ENCODE assay signal across 8 cellular contexts in the genomic region with DNA sequence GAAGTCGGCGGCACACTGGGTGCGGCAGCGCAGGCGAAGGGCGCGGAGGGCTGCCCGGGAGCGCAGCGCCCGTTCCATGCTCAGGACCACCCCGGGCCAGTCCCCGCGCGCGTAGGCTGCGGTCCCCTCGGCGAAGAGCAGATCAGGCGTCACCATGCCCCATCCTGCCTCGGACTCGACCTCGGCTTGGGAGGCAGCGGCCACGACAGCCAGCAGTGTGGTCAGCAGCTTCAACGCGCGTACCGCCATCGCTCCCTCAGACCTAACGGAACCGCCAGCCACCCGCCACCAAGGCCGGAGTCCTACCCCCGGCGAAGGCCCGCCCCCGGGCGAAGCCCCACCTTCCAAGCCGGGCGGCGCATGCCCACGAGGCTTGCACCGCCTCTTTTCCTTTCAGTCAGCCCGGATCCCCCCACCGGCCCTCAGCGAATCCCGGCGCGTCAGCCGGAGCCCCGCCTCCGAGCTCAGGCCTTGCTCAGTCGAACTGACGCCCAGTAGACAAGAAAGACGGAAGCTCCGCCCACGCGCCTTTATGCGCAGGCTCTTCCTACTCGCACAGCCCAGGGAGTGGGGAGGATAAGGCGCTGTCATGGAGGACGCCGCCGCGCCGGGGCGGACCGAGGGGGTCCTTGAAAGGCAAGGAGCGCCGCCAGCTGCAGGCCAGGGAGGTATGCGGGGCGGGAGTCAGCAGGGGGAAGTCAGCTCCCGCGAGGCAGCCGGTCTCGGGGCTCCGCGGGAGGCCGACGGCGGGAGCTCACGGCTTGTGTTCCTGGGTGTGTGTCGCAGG. TPM values are rescaled to one million over a fixed set of nuclear protein-coding genes. Genes with fewer than 3 reads are reported as not detected.
A peak's percentile ranks its signal among the peaks of the same experiment; 100 is the strongest.
DNase-seq lines count a peak whose midpoint lies in the region; ATAC-seq and TF ChIP-seq lines count a peak whose summit lies in the region.

TSS of gene C1orf50 (plus strand) at position 527 of the 787 bp plus-strand sequence. CDS start at position 590, 63 bp downstream.
A gene with protein sequence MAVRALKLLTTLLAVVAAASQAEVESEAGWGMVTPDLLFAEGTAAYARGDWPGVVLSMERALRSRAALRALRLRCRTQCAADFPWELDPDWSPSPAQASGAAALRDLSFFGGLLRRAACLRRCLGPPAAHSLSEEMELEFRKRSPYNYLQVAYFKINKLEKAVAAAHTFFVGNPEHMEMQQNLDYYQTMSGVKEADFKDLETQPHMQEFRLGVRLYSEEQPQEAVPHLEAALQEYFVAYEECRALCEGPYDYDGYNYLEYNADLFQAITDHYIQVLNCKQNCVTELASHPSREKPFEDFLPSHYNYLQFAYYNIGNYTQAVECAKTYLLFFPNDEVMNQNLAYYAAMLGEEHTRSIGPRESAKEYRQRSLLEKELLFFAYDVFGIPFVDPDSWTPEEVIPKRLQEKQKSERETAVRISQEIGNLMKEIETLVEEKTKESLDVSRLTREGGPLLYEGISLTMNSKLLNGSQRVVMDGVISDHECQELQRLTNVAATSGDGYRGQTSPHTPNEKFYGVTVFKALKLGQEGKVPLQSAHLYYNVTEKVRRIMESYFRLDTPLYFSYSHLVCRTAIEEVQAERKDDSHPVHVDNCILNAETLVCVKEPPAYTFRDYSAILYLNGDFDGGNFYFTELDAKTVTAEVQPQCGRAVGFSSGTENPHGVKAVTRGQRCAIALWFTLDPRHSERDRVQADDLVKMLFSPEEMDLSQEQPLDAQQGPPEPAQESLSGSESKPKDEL (minus strand): TSS at position 306 of the 787 bp plus-strand sequence. CDS start 57 bp downstream, at position 249.

- H3K9me3 Mint-ChIP-seq in activated T-helper 17 cell treated with anti-CD3 and anti-CD28 coated beads, Interleukin-2, amount 50 U/mL, for 72 hours = no peaks in the 10 kb centered on the region
- no peaks in the 10 kb centered on the region for H3K9me3 Mint-ChIP-seq in naive thymus-derived CD4-positive, alpha-beta T cell
- no peaks in the 10 kb centered on the region for H3K9me3 Mint-ChIP-seq in stimulated activated memory B cell treated with anti-CD40 and anti-IgM and Interleukin-4, amounts not matched to agents 10 μg/mL and 1 μg/mL and 100 μg/mL, for 72 hours

- H3K4me3 ChIP-seq in fibroblast of lung (replicated peaks in 1 of 4; ENCODE audit: control extremely low read depth in 1 of 4, insufficient read depth in 1 of 4, low read depth in 3 of 4, low read length in 4 of 4) = peak within 1 kb of the TSS; percentile 63 to 98 (median 97)
- H3K4me3 ChIP-seq in naive thymus-derived CD4-positive, alpha-beta T cell (ENCODE audit: low read length) = peak within 1 kb of the TSS; percentile 91

- H4K20me1 ChIP-seq in fibroblast of lung (ENCODE audit: control insufficient read depth, extremely low read depth, insufficient read depth, low read length) = peaks cover 4% of the 10 kb centered on the region

- H3K4me1 ChIP-seq in fibroblast of lung (ENCODE audit: control insufficient read depth, extremely low read depth, insufficient read depth, low read length) = peaks cover 2% of the 10 kb centered on the region
- peaks cover 25 to 35% of the 10 kb centered on the region in 2 donors for H3K4me1 ChIP-seq in naive thymus-derived CD4-positive, alpha-beta T cell (ENCODE audit: control insufficient read depth in 2 of 2, insufficient read depth in 2 of 2, low read length in 2 of 2)

- peaks cover 60% of the 10 kb centered on the region for H3K79me2 ChIP-seq in fibroblast of lung (ENCODE audit: control insufficient read depth, insufficient read depth, low read length)

- CTCF ChIA-PET in naive thymus-derived CD4-positive, alpha-beta T cell (lab: Charles Lee) = interaction anchor here (0.6 to 2.4 kb wide), 8 partner anchors 9 to 308 kb away, joined by 3 to 9 read pairs (median 4); no protein-coding TSS in a partner anchor

- TF ChIP-seq CTCF in fibroblast of lung (conservative IDR thresholded peaks at IDR 0.05 in 1 of 2, IDR thresholded peaks at IDR 0.05 in 1 of 2; ENCODE audit: low read depth in 1 of 2, low read length in 2 of 2) = no peak

- H3K27ac ChIP-seq in fibroblast of lung (ENCODE audit: insufficient read depth, low read length) = peak within 1 kb of the TSS; percentile 89
- H3K27ac ChIP-seq in naive thymus-derived CD4-positive, alpha-beta T cell (ENCODE audit: low read depth, low read length) = peak within 1 kb of the TSS; percentile 84

- H3K9me3 ChIP-seq in fibroblast of lung (ENCODE audit: control insufficient read depth, insufficient read depth, low read depth, low read length) = no peaks in the 10 kb centered on the region
- no peaks in the 10 kb centered on the region for H3K9me3 ChIP-seq in naive thymus-derived CD4-positive, alpha-beta T cell (ENCODE audit: control insufficient read depth in 2 of 3, low read length in 3 of 3)

- peaks cover 13% of the 10 kb centered on the region for H3K4me1 Mint-ChIP-seq in activated T-helper 17 cell treated with anti-CD3 and anti-CD28 coated beads, Interleukin-2, amount 50 U/mL, for 72 hours
- H3K4me1 Mint-ChIP-seq in naive thymus-derived CD4-positive, alpha-beta T cell = peaks cover 20 to 50% (median 32%) of the 10 kb centered on the region in 7 donors
- peaks cover 35% of the 10 kb centered on the region for H3K4me1 Mint-ChIP-seq in stimulated activated memory B cell treated with anti-CD40 and anti-IgM and Interleukin-4, amounts not matched to agents 10 μg/mL and 1 μg/mL and 100 μg/mL, for 72 hours

- H3K4me2 ChIP-seq in fibroblast of lung (ENCODE audit: extremely low read depth, insufficient read depth, low read length) = peak within 1 kb of the TSS; percentile 99

- H3K4me3 Mint-ChIP-seq in activated T-helper 17 cell treated with anti-CD3 and anti-CD28 coated beads, Interleukin-2, amount 50 U/mL, for 72 hours = no peak within 1 kb of the TSS
- H3K4me3 Mint-ChIP-seq in naive thymus-derived CD4-positive, alpha-beta T cell = peak within 1 kb of the TSS in 1 of 10 donors; percentile 92
- H3K4me3 Mint-ChIP-seq in stimulated activated memory B cell treated with anti-CD40 and anti-IgM and Interleukin-4, amounts not matched to agents 10 μg/mL and 1 μg/mL and 100 μg/mL, for 72 hours = no peak within 1 kb of the TSS

- peak within 1 kb of the TSS; percentile 89 for H2AFZ ChIP-seq in fibroblast of lung (ENCODE audit: low read length)

- peak within 1 kb of the TSS; percentile 92 for H3K9ac ChIP-seq in fibroblast of lung (ENCODE audit: insufficient read depth, low read length)

- no peaks in the 10 kb centered on the region for H3K27me3 ChIP-seq in fibroblast of lung (ENCODE audit: control insufficient read depth, insufficient read depth, low read length)
- H3K27me3 ChIP-seq in naive thymus-derived CD4-positive, alpha-beta T cell (ENCODE audit: control insufficient read depth in 2 of 2, insufficient read depth in 2 of 2, low read length in 2 of 2) = no peaks in the 10 kb centered on the region

- POLR2A ChIA-PET in naive thymus-derived CD4-positive, alpha-beta T cell (lab: Charles Lee) = interaction anchor here (0.6 to 4.5 kb wide), 21 partner anchors 9 to 863 kb away, joined by 3 to 50 read pairs (median 7); partner anchors contain the start of genes CCDC30, ERMAP, PPCS and PPIH

- H3K27ac Mint-ChIP-seq in activated T-helper 17 cell treated with anti-CD3 and anti-CD28 coated beads, Interleukin-2, amount 50 U/mL, for 72 hours = no peak within 1 kb of the TSS
- peak within 1 kb of the TSS in 8 of 9 donors; percentile 70 to 96 (median 92) for H3K27ac Mint-ChIP-seq in naive thymus-derived CD4-positive, alpha-beta T cell
- no peak within 1 kb of the TSS for H3K27ac Mint-ChIP-seq in stimulated activated memory B cell treated with anti-CD40 and anti-IgM and Interleukin-4, amounts not matched to agents 10 μg/mL and 1 μg/mL and 100 μg/mL, for 72 hours

- DNase-seq in EL (peak; percentile 99), GOT3 (lab: John Stamatoyannopoulos, UW) (peak; percentile 97), LHCN-M2 (ENCODE audit: low read depth) (peak; percentile 98), RPMI7951 (ENCODE audit: low read depth) (peak; percentile 99), fibroblast of lung (ENCODE audit: low read depth in 2 of 2) (peak; percentile 98 to 99)
- DNase-seq in naive thymus-derived CD4-positive, alpha-beta T cell = peak; percentile 98 to 100 (median 100)

- H3K36me3 ChIP-seq in fibroblast of lung (ENCODE audit: control insufficient read depth, insufficient read depth, low read length) = peaks cover 2% of the 10 kb centered on the region
- H3K36me3 ChIP-seq in naive thymus-derived CD4-positive, alpha-beta T cell (ENCODE audit: control insufficient read depth in 2 of 3, insufficient read depth in 3 of 3, low read length in 3 of 3) = peaks cover 0 to 5% (median 0%) of the 10 kb centered on the region in 3 experiments

- H3K36me3 Mint-ChIP-seq in activated T-helper 17 cell treated with anti-CD3 and anti-CD28 coated beads, Interleukin-2, amount 50 U/mL, for 72 hours (ENCODE audit: low read depth) = peaks cover 35% of the 10 kb centered on the region
- peaks cover 0 to 13% (median 0%) of the 10 kb centered on the region in 5 donors for H3K36me3 Mint-ChIP-seq in naive thymus-derived CD4-positive, alpha-beta T cell
- peaks cover 20% of the 10 kb centered on the region for H3K36me3 Mint-ChIP-seq in stimulated activated memory B cell treated with anti-CD40 and anti-IgM and Interleukin-4, amounts not matched to agents 10 μg/mL and 1 μg/mL and 100 μg/mL, for 72 hours

- H3K27me3 Mint-ChIP-seq in activated T-helper 17 cell treated with anti-CD3 and anti-CD28 coated beads, Interleukin-2, amount 50 U/mL, for 72 hours = no peaks in the 10 kb centered on the region
- no peaks in the 10 kb centered on the region for H3K27me3 Mint-ChIP-seq in naive thymus-derived CD4-positive, alpha-beta T cell
- no peaks in the 10 kb centered on the region for H3K27me3 Mint-ChIP-seq in stimulated activated memory B cell treated with anti-CD40 and anti-IgM and Interleukin-4, amounts not matched to agents 10 μg/mL and 1 μg/mL and 100 μg/mL, for 72 hours

- ATAC-seq in activated T-helper 17 cell treated with anti-CD3 and anti-CD28 coated beads, Interleukin-2, amount 50 U/mL, for 72 hours (replicated peaks) = peak; percentile 93
- peak; percentile 96 for ATAC-seq in naive thymus-derived CD4-positive, alpha-beta T cell
- peak; percentile 97 for ATAC-seq in stimulated activated memory B cell treated with anti-CD40 and anti-IgM and Interleukin-4, amounts not matched to agents 10 μg/mL and 1 μg/mL and 100 μg/mL, for 72 hours

- intact Hi-C loops in naive thymus-derived CD4-positive, alpha-beta T cell (cut with micrococcal nuclease) = loop anchor here (1.0 to 2.0 kb wide), 15 partner anchors 18 to 1207 kb away; partner anchors contain the start of genes CFAP57 (in 2 of the 2), EBNA1BP2 (in 2 of the 2), FOXJ3 (in 2 of the 2) and PPCS (in 2 of the 2)

RNA-seq across cellular contexts. Expression of gene C1orf50, which starts in this region (rescaled TPM):
- total RNA-seq in LHCN-M2 (2014; rRNA removed) (4.2 and 7.6 TPM in 2 replicates), fibroblast of lung (4.4 and 5.9 TPM in 2 replicates)
- 4.9 TPM for polyA plus RNA-seq in LHCN-M2 (2012)
- total RNA-seq in RPMI7951 (2014; rRNA removed; shearing (Covaris generic)) = 2.5 and 3.1 TPM in 2 replicates
- 10 to 100 TPM in 1 of 2 donors, 1 to 10 TPM in 1; 6.5 to 10.7 TPM for total RNA-seq in activated T-helper 17 cell treated with anti-CD3 and anti-CD28 coated beads, Interleukin-2, amount 50 U/mL, for 72 hours
- 7.8 and 9.5 TPM in 2 replicates for polyA plus RNA-seq in fibroblast of lung
- 2.9 and 3.0 TPM in 2 replicates for polyA plus RNA-seq in fibroblast of lung (2012)
- polyA minus RNA-seq in fibroblast of lung (ENCODE audit: low replicate concordance) = 1.4 and 1.9 TPM in 2 replicates
- total RNA-seq in naive thymus-derived CD4-positive, alpha-beta T cell = 10 to 100 TPM in 4 of 5 experiments, 1 to 10 TPM in 1; 7.0 to 20.8 (median 18.1) TPM
- 1 to 10 TPM; 3.4 to 3.5 TPM for polyA plus RNA-seq in naive thymus-derived CD4-positive, alpha-beta T cell

RNA-seq across cellular contexts. Expression of the second gene that starts in this region (rescaled TPM):
- total RNA-seq in LHCN-M2 (2014; rRNA removed) (76.3 and 90.9 TPM in 2 replicates), fibroblast of lung (56.8 and 68.5 TPM in 2 replicates)
- polyA plus RNA-seq in LHCN-M2 (2012) = 59.2 TPM
- total RNA-seq in RPMI7951 (2014; rRNA removed; shearing (Covaris generic)) = 111 and 120 TPM in 2 replicates
- 10 to 100 TPM; 24.5 to 33.4 TPM for total RNA-seq in activated T-helper 17 cell treated with anti-CD3 and anti-CD28 coated beads, Interleukin-2, amount 50 U/mL, for 72 hours
- 87.6 and 108 TPM in 2 replicates for polyA plus RNA-seq in fibroblast of lung
- 73.6 and 85.4 TPM in 2 replicates for polyA plus RNA-seq in fibroblast of lung (2012)
- polyA minus RNA-seq in fibroblast of lung (ENCODE audit: low replicate concordance) = 176 and 246 TPM in 2 replicates
- total RNA-seq in naive thymus-derived CD4-positive, alpha-beta T cell = 10 to 100 TPM; 32.5 to 61.8 (median 47.3) TPM
- polyA plus RNA-seq in naive thymus-derived CD4-positive, alpha-beta T cell = 10 to 100 TPM in 1 of 2 donors, 1 to 10 TPM in 1; 7.7 to 11.8 TPM

Comparison
In these comparisons a context has a peak if more than half of its experiments do, and no peak if none do; other contexts are left out.
1. Peak in every context shown above with its lines: DNase-seq, ATAC-seq, H3K4me3 ChIP-seq and H3K27ac ChIP-seq.
2. RNA of the second gene that starts in this region (polyA plus RNA-seq): 73.6 to 108 TPM in fibroblast of lung; 7.7 to 11.8 TPM in naive thymus-derived CD4-positive, alpha-beta T cell; every median in the first group is over 4 times any median in the second.
3. H3K27ac Mint-ChIP-seq: peak in naive thymus-derived CD4-positive, alpha-beta T cell (8 of 9); none in activated T-helper 17 cell treated with anti-CD3 and anti-CD28 coated beads, Interleukin-2, amount 50 U/mL, for 72 hours (single experiment) and stimulated activated memory B cell treated with anti-CD40 and anti-IgM and Interleukin-4, amounts not matched to agents 10 μg/mL and 1 μg/mL and 100 μg/mL, for 72 hours (single experiment).